1 cellular context compared by ENCODE assay signal in genomic region chr18:74092922-74093321, GRCh38.
A peak's percentile ranks its signal among the peaks of the same experiment; 100 is the strongest.
TF ChIP-seq lines count a peak whose summit lies in the region.

No MANE protein-coding gene starts in this region.

TF ChIP-seq in HepG2, 621 proteins besides CTCF, POLR2A, EP300 and RAD21:
- TF ChIP-seq NKX3-1 (CRISPR knock-in tag; IDR thresholded peaks at IDR 0.05), result no peak
- peak; percentile 94 for TF ChIP-seq MNT (IDR thresholded peaks at IDR 0.05)
